Comparison of ENCODE assay signal across 5 cellular contexts in the genomic region with DNA sequence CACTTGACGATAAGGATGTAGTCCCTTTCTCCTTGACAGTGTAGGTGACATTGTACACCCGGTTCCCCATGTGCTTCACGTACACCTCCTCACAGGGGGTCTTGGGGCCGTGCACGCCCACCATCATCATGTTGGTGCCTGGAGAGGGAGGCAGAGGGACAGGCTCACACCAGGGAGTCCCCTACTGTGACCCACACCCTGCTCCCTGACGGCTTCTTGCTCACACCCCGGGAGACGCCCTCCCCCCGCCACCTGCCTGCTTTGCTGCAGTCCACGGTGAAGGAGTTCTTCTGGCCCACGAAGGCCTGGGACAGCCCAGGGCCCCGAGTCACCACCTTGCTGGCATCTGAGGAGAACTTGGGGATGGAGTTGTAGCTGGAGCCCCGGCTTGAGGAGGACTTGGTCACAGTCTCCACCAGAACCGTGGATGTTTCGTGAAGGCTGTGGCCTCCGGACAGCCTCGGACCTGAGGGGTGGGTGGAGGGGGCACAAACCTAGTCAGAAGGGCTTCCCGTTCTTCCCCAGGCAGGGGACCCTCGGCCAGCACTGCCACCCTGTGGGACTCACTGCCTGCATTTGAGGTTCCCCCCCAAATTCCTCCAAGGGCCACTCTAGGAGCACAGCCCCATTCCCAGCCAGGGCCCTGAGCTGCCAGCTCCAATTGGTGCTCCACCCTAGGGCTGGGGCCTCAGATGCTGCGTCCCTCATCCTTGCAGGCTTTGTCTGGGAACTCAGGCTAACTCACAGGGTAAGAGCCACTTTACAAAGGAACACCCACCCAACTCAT. TPM values are rescaled to one million over a fixed set of nuclear protein-coding genes. Genes with fewer than 3 reads are reported as not detected.
"Had no signal": no experiment of that assay in that cellular context is flagged by ENCODE, and none has a peak within 500 bp of the region (broad histone marks: within the 10 kb centered on the region; RNA-seq: fewer than 3 reads in every experiment).

No MANE protein-coding gene starts in this region.

RNA-seq across cellular contexts. Expression of gene KCP, which starts 2.4 kb away (rescaled TPM):
- total RNA-seq: lung microvascular endothelial cell, right atrium auricular region had no signal
- polyA plus RNA-seq: naive thymus-derived CD4-positive, alpha-beta T cell had no signal

RNA-seq across cellular contexts. Expression of gene IRF5, which starts 24.8 kb away (rescaled TPM):
- total RNA-seq: glomerular endothelial cell, lung microvascular endothelial cell had no signal
- polyA plus RNA-seq: neural cell had no signal
